ENCODE assay signal across 1 cellular context in genomic region chr16:58490539-58490938, GRCh38. TPM values are rescaled to one million over a fixed set of nuclear protein-coding genes. Genes with fewer than 3 reads are reported as not detected.
"Had no signal": no experiment of that assay in that cellular context is flagged by ENCODE, and none has a peak within 500 bp of the region (broad histone marks: within the 10 kb centered on the region; RNA-seq: fewer than 3 reads in every experiment).

No MANE protein-coding gene starts in this region.

RNA-seq across cellular contexts. Expression of gene NDRG4, which starts 9.4 kb away (rescaled TPM):
- total RNA-seq: MCF 10A had no signal
